In the genomic region with DNA sequence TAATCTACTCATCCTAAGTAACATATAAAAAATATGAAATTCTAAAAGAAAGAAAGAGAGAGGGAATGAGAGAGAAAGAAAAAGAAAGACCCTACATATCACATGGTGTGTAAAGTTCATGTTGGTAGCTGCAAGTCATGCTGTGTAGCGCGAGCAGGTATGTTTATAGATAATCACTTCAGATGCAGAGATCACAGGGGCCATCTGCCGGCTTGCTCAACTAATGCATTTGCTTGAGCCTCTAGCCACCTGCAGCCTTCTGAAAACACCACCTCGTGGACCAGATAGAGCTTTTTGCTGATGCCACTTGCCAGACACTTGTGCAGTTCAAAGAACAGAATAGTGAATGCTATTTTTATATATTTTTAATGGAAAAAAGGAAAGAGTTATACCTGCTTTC, we compare ENCODE assay signal across 12 cellular contexts. TPM values are rescaled to one million over a fixed set of nuclear protein-coding genes. Genes with fewer than 3 reads are reported as not detected.
DNase-seq lines count a peak whose midpoint lies in the region; TF ChIP-seq lines count a peak whose summit lies in the region.
"Had no signal": no experiment of that assay in that cellular context is flagged by ENCODE, and none has a peak within 500 bp of the region (broad histone marks: within the 10 kb centered on the region; RNA-seq: fewer than 3 reads in every experiment).

No MANE protein-coding gene starts in this region.

- DNase-seq in COR-L47 (lab: John Stamatoyannopoulos, UW) (peak; percentile 77), LNCaP clone FGC (ENCODE audit: low read depth) (peak; percentile 52), NCI-H526 treated with DMSO at 0.1 percent for 48 hours (lab: John Stamatoyannopoulos, UW) (peak; percentile 9), colonic mucosa (peak; percentile 21), NCI-H2029 (lab: John Stamatoyannopoulos, UW) (no peak), kidney glomerular epithelial cell (lab: John Stamatoyannopoulos, UW) (no peak), GM19240 (ENCODE audit: insufficient read length, low spot score) (no peak), cardiac septum (ENCODE audit: low spot score) (no peak)
- DNase-seq: activated CD8-positive, alpha-beta memory T cell treated with anti-CD3 and anti-CD28 coated beads, Interleukin-2, amount 50 U/mL, for 48 hours; amniotic stem cell; effector CD8-positive, alpha-beta T cell had no signal

- H3K4me1 ChIP-seq in colonic mucosa, result no peaks in the 10 kb centered on the region

- H3K9me3 ChIP-seq in colonic mucosa, result no peaks in the 10 kb centered on the region

- H3K4me3 ChIP-seq in LNCaP clone FGC (ENCODE audit: low read depth, low read length) (no peak overlapping the region), colonic mucosa (no peak overlapping the region)

- intact Hi-C loops in colonic mucosa (cut with DNase I) (no loop called here), cardiac septum (cut with DNase I) (no loop called here)

- no peak overlapping the region for H3K9ac ChIP-seq in colonic mucosa (ENCODE audit: low read depth in 2 of 2, low read length in 2 of 2)

- peak; percentile 82 for TF ChIP-seq CTCF in LNCaP clone FGC (IDR thresholded peaks at IDR 0.05; ENCODE audit: control insufficient read depth, extremely low read depth, insufficient read depth)
- no peak for TF ChIP-seq CTCF in colonic mucosa (IDR thresholded peaks at IDR 0.05)

- no peaks in the 10 kb centered on the region for H3K27me3 ChIP-seq in colonic mucosa

- H3K27ac ChIP-seq in colonic mucosa, result no peak overlapping the region

- no peaks in the 10 kb centered on the region for H3K36me3 ChIP-seq in colonic mucosa

RNA-seq across cellular contexts. Expression of gene CDH7, which starts 37.6 kb away (rescaled TPM):
- total RNA-seq in colonic mucosa, result under 1 TPM; 0.05 to 0.15 TPM
- total RNA-seq in cardiac septum, result 0.30 TPM
- total RNA-seq: B cell had no signal

Comparison
In these comparisons a context has a peak if more than half of its experiments do, and no peak if none do; other contexts are left out.
1. DNase-seq: peak in COR-L47 (single experiment), LNCaP clone FGC (single experiment), NCI-H526 treated with DMSO at 0.1 percent for 48 hours (single experiment) and colonic mucosa (single experiment); none in NCI-H2029 (single experiment), kidney glomerular epithelial cell (single experiment), GM19240 (single experiment) and cardiac septum (single experiment).